ENCODE assay signal across 21 cellular contexts in the genomic region with DNA sequence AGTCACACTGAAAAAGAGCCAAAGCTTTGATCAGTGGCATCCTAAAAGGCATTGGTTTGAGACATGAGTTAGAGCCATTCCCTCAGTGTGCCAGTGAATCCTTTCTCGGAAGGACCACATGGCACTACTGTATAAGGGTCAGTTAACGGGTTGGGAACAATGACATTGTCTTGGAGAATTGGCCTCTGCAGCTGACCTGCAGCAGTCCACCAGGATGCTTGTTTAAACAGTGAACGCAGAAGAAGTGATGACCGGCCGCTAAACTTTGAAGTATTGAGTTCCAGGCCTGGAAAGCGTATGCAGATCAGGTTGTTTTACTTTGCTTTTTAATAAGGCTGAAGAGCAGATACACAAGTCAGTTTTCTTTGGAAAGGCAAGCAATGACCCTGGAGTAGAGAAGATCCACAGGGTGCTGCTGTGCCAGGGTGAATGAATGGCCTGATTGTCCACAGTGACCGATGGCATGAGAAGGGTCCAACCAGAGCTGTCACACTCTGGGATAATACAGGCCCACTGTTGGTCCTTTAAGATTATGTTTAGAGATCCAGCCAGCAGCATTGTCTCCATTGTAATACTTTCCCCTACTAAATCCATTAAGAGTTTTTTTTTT. TPM values are rescaled to one million over a fixed set of nuclear protein-coding genes. Genes with fewer than 3 reads are reported as not detected.
A peak's percentile ranks its signal among the peaks of the same experiment; 100 is the strongest.
DNase-seq lines count a peak whose midpoint lies in the region; TF ChIP-seq lines count a peak whose summit lies in the region.
"Had no signal": no experiment of that assay in that cellular context is flagged by ENCODE, and none has a peak within 500 bp of the region (broad histone marks: within the 10 kb centered on the region; RNA-seq: fewer than 3 reads in every experiment).

No MANE protein-coding gene starts in this region.

- H3K9me3 ChIP-seq in ovary (no peaks in the 10 kb centered on the region), endodermal cell (ENCODE audit: control insufficient read depth, low read length) (no peaks in the 10 kb centered on the region)

- no peak overlapping the region for H3K27ac Mint-ChIP-seq in endodermal cell
- H3K27ac Mint-ChIP-seq: HFFc6 had no signal

- H3K4me3 ChIP-seq in dorsolateral prefrontal cortex (peak overlapping the region in 4 of 59 donors; percentile 4 to 26 (median 17)), ovary (no peak overlapping the region), endodermal cell (ENCODE audit: low read length) (no peak overlapping the region)

- in situ Hi-C loops in SK-MEL-5 (cut with HindIII; ENCODE audit: low pct_unique_long_range_greater_than_20kb, low sequenced_read_pairs): no loop called here

- H3K9me3 Mint-ChIP-seq in endodermal cell: peaks cover 7% of the 10 kb centered on the region
- H3K9me3 Mint-ChIP-seq: CD14-positive monocyte, HFFc6 had no signal

- H3K27me3 Mint-ChIP-seq in endodermal cell (ENCODE audit: insufficient read depth): no peaks in the 10 kb centered on the region

- no peak overlapping the region for H3K4me3 Mint-ChIP-seq in endodermal cell
- H3K4me3 Mint-ChIP-seq: CD14-positive monocyte, HFFc6 had no signal

- peaks cover 11% of the 10 kb centered on the region for H3K4me1 Mint-ChIP-seq in endodermal cell
- H3K4me1 Mint-ChIP-seq: CD14-positive monocyte had no signal

- peaks cover 3% of the 10 kb centered on the region for H3K36me3 Mint-ChIP-seq in endodermal cell (ENCODE audit: low read depth)

- intact Hi-C loops in dorsolateral prefrontal cortex (cut with DNase I): no loop called here
- intact Hi-C loops in ovary (cut with DNase I): no loop called here

- H3K27ac ChIP-seq in dorsolateral prefrontal cortex (peak overlapping the region in 55 of 59 donors; percentile 6 to 92 (median 69)), substantia nigra (ENCODE audit: low read depth, low read length, poor library complexity, severe bottlenecking) (peak overlapping the region; percentile 71), ovary (no peak overlapping the region), endodermal cell (ENCODE audit: low read depth, low read length) (no peak overlapping the region)
- H3K27ac ChIP-seq: KMS-11 had no signal

- no peak overlapping the region for H3K9ac ChIP-seq in endodermal cell (ENCODE audit: extremely low read depth, low read length, poor library complexity, severe bottlenecking)
- H3K9ac ChIP-seq: KMS-11 had no signal

- 88 to 96% (median 94%) methylated on average over 7 of the region's 7 CpGs for WGBS in ovary, 3 donors
- 93 to 100% methylated on average over 6 to 7 of the region's 7 CpGs for WGBS in endodermal cell (ENCODE audit: insufficient coverage in 1 of 2, insufficient read length in 1 of 2), 2 experiments

- TF ChIP-seq EP300 in ovary (IDR thresholded peaks at IDR 0.05): no peak

- peak in 2 of 56 donors; percentile 3 to 9 for TF ChIP-seq CTCF in dorsolateral prefrontal cortex (IDR thresholded peaks at IDR 0.05 in 54 of 56, conservative IDR thresholded peaks at IDR 0.05 in 2 of 56; ENCODE audit: low read depth in 1 of 56, partially characterized antibody in 56 of 56)
- no peak for TF ChIP-seq CTCF in ovary (IDR thresholded peaks at IDR 0.05)
- no peak for TF ChIP-seq CTCF in endodermal cell (conservative IDR thresholded peaks at IDR 0.05)

- DNase-seq in SK-MEL-5 (ENCODE audit: low read depth, low spot score) (peak; percentile 36), dorsolateral prefrontal cortex (peak in 6 of 10 donors; percentile 51 to 76 (median 62)), mesenteric fat pad (ENCODE audit: low spot score) (peak; percentile 35), substantia nigra (lab: John Stamatoyannopoulos, UW) (peak in 38 of 49 donors; percentile 11 to 75 (median 46)), ovary (no peak), foreskin melanocyte (no peak), endodermal cell (no peak)
- DNase-seq: AML-193, DND-41, H7, HFFc6, MV-4-11, NCI-H1694 treated with DMSO at 0.1 percent for 48 hours, NCI-H226, NCI-H524, NCI-H82, OCI-M1, SHP77 had no signal

- no peaks in the 10 kb centered on the region for H3K36me3 ChIP-seq in ovary
- H3K36me3 ChIP-seq in endodermal cell (ENCODE audit: control insufficient read depth, insufficient read depth, low read length): peaks cover 20% of the 10 kb centered on the region

- H3K4me1 ChIP-seq in ovary (ENCODE audit: insufficient read depth): no peaks in the 10 kb centered on the region
- peaks cover 6% of the 10 kb centered on the region for H3K4me1 ChIP-seq in endodermal cell (ENCODE audit: control insufficient read depth, insufficient read depth, low read length)

- H3K27me3 ChIP-seq in dorsolateral prefrontal cortex: no peaks in the 10 kb centered on the region
- no peaks in the 10 kb centered on the region for H3K27me3 ChIP-seq in ovary
- H3K27me3 ChIP-seq in endodermal cell (ENCODE audit: control insufficient read depth, insufficient read depth, low read length, poor library complexity, severe bottlenecking): no peaks in the 10 kb centered on the region

- TF ChIP-seq POLR2A in ovary (IDR thresholded peaks at IDR 0.05): no peak

RNA-seq across cellular contexts. Expression of gene GMPR, which starts 57.8 kb away (rescaled TPM):
- total RNA-seq in SK-MEL-5 (2014; rRNA removed; shearing (Covaris generic)): 102 and 109 TPM in 2 replicates
- polyA plus RNA-seq in SK-MEL-5 (2015; cell fraction: cytosol; rRNA removed): 107 and 116 TPM in 2 replicates
- polyA plus RNA-seq in SK-MEL-5 (2015; cell fraction: nucleus; rRNA removed): 35.7 and 43.3 TPM in 2 replicates
- total RNA-seq in dorsolateral prefrontal cortex (10 to 100 TPM in 101 of 120 experiments, 1 to 10 TPM in 19; 4.8 to 47.1 (median 16.9) TPM), mesenteric fat pad (5.9 TPM), ovary (10 to 100 TPM; 18.6 to 49.4 (median 35.1) TPM), endodermal cell (10 to 100 TPM in 1 of 2 donors, 1 to 10 TPM in 1; 4.9 to 20.7 TPM)
- polyA plus RNA-seq in ovary: 10 to 100 TPM; 32.5 to 50.2 TPM
- polyA plus RNA-seq in endodermal cell (2013, experiment 1 of 2): 6.1 TPM
- polyA plus RNA-seq in endodermal cell (2013, experiment 2 of 2): 6.0 TPM
- total RNA-seq: G401 had no signal

Comparison
In these comparisons a context has a peak if more than half of its experiments do, and no peak if none do; other contexts are left out.
1. DNase-seq: peak in SK-MEL-5 (single experiment), dorsolateral prefrontal cortex (6 of 10), mesenteric fat pad (single experiment) and substantia nigra (38 of 49); none in ovary (0 of 5), foreskin melanocyte (single experiment) and endodermal cell (single experiment).
2. H3K27ac ChIP-seq: peak in dorsolateral prefrontal cortex (55 of 59) and substantia nigra (single experiment); none in ovary (0 of 2) and endodermal cell (single experiment).